In genomic region chr10:21964983-21965665, GRCh38 we compare ENCODE assay signal across 32 cellular contexts.
"Had no signal": no experiment of that assay in that cellular context is flagged by ENCODE, and none has a peak within 500 bp of the region (broad histone marks: within the 10 kb centered on the region; RNA-seq: fewer than 3 reads in every experiment).

No MANE protein-coding gene starts in this region.

- H3K9me3 ChIP-seq: lower lobe of right lung, mucosa of descending colon, right lobe of liver, suprapubic skin, transverse colon, vagina had no signal

- H3K9ac ChIP-seq: neural progenitor cell, parathyroid adenoma had no signal

- H3K9me3 Mint-ChIP-seq: natural killer cell treated with Interleukin-12 subunit alpha and Interleukin-12 subunit beta and Interleukin-15 and Interleukin-18, amount 100 ng/mL, for 72 hours had no signal

- H2AFZ ChIP-seq: neural progenitor cell, parathyroid adenoma had no signal

- FAIRE-seq: colon had no signal

- H3K4me1 Mint-ChIP-seq: mesothelial cell of epicardium, neural progenitor cell had no signal

- H3K27ac ChIP-seq: dorsolateral prefrontal cortex, epithelial cell of prostate, foreskin keratinocyte, heart right ventricle, lower lobe of right lung, neural progenitor cell, parathyroid adenoma, right lobe of liver, suprapubic skin, transverse colon, vagina had no signal

- H3K27me3 Mint-ChIP-seq: naive B cell; natural killer cell treated with Interleukin-12 subunit alpha and Interleukin-12 subunit beta and Interleukin-15 and Interleukin-18, amount 100 ng/mL, for 72 hours; progenitor cell of endocrine pancreas; stimulated activated naive CD8-positive, alpha-beta T cell treated with anti-CD3 and anti-CD28 coated beads, Interleukin-15, amount 100 ng/mL, for 72 hours had no signal

- H3K36me3 ChIP-seq: heart right ventricle, lower lobe of right lung, neural progenitor cell, right lobe of liver, suprapubic skin, transverse colon, vagina had no signal

- H3K27me3 ChIP-seq: dorsolateral prefrontal cortex, foreskin keratinocyte, heart right ventricle, neural progenitor cell, right lobe of liver, suprapubic skin, transverse colon, vagina had no signal

- DNase-seq: dorsolateral prefrontal cortex; effector CD4-positive, alpha-beta T cell; foreskin keratinocyte; glutamatergic neuron; heart right ventricle; hippocampal formation; immature natural killer cell; islet precursor cell; kidney glomerular epithelial cell; left ventricle myocardium superior; lower lobe of right lung; mucosa of descending colon; naive B cell; right lobe of liver; stimulated activated CD4-positive, alpha-beta T cell treated with anti-CD3 and anti-CD28 coated beads, Interleukin-12 subunit alpha, Interleukin-12 subunit beta, amount 100 ng/mL, for 4 hours; stimulated activated CD4-positive, alpha-beta T cell treated with anti-CD3 and anti-CD28 coated beads, Interleukin-1b, Interleukin-23, amount 100 ng/mL, for 48 hours; stimulated activated CD4-positive, alpha-beta T cell treated with anti-CD3 and anti-CD28 coated beads, Interleukin-4, amount 100 ng/mL, for 1 hour; stimulated activated CD8-positive, alpha-beta memory T cell treated with anti-CD3 and anti-CD28 coated beads, Interleukin-4, amount 100 ng/mL, for 48 hours; stimulated activated naive CD4-positive, alpha-beta T cell; stimulated activated naive CD8-positive, alpha-beta T cell treated with anti-CD3 and anti-CD28 coated beads, Interleukin-15, amount 100 ng/mL, for 72 hours; transverse colon had no signal

- H3K4me1 ChIP-seq: foreskin keratinocyte, lower lobe of right lung, neural progenitor cell, parathyroid adenoma, right lobe of liver, suprapubic skin, transverse colon, vagina had no signal

- H3K27ac Mint-ChIP-seq: immature natural killer cell; mesothelial cell of epicardium; natural killer cell treated with Interleukin-12 subunit alpha and Interleukin-12 subunit beta and Interleukin-15 and Interleukin-18, amount 100 ng/mL, for 72 hours; neural progenitor cell; progenitor cell of endocrine pancreas; stimulated activated naive CD8-positive, alpha-beta T cell treated with anti-CD3 and anti-CD28 coated beads, Interleukin-15, amount 100 ng/mL, for 72 hours had no signal

- H3K4me2 ChIP-seq: neural progenitor cell, smooth muscle cell had no signal

- ATAC-seq: esophagus mucosa; foreskin keratinocyte; heart right ventricle; left ventricle myocardium superior; lower lobe of right lung; mucosa of descending colon; natural killer cell treated with Interleukin-12 subunit alpha and Interleukin-12 subunit beta and Interleukin-15 and Interleukin-18, amount 100 ng/mL, for 72 hours; right lobe of liver; stimulated activated naive CD8-positive, alpha-beta T cell treated with anti-CD3 and anti-CD28 coated beads, Interleukin-15, amount 100 ng/mL, for 72 hours had no signal

- H3K4me3 ChIP-seq: dorsolateral prefrontal cortex, heart right ventricle, lower lobe of right lung, mucosa of descending colon, neural progenitor cell, right lobe of liver, smooth muscle cell, suprapubic skin, transverse colon, vagina had no signal

- H3K4me3 Mint-ChIP-seq: immature natural killer cell; mesothelial cell of epicardium; naive B cell; natural killer cell treated with Interleukin-12 subunit alpha and Interleukin-12 subunit beta and Interleukin-15 and Interleukin-18, amount 100 ng/mL, for 72 hours; neural progenitor cell; stimulated activated naive CD8-positive, alpha-beta T cell treated with anti-CD3 and anti-CD28 coated beads, Interleukin-15, amount 100 ng/mL, for 72 hours had no signal
